Comparison of ENCODE assay signal across 19 cellular contexts in genomic region chr9:118578467-118578866, GRCh38.
A peak's percentile ranks its signal among the peaks of the same experiment; 100 is the strongest.
DNase-seq lines count a peak whose midpoint lies in the region; ATAC-seq and TF ChIP-seq lines count a peak whose summit lies in the region.
"Had no signal": no experiment of that assay in that cellular context is flagged by ENCODE, and none has a peak within 500 bp of the region (broad histone marks: within the 10 kb centered on the region; RNA-seq: fewer than 3 reads in every experiment).

No MANE protein-coding gene starts in this region.

- no peak overlapping the region for H3K4me3 ChIP-seq in left lung
- H3K4me3 ChIP-seq: Peyer's patch, psoas muscle had no signal

- H3K9me3 ChIP-seq in left lung: peaks cover 0 to 19% of the 10 kb centered on the region in 2 donors
- H3K9me3 ChIP-seq: Peyer's patch, psoas muscle had no signal

- no peaks in the 10 kb centered on the region for H3K27me3 Mint-ChIP-seq in chondrocyte (ENCODE audit: low read depth)

- H3K27ac Mint-ChIP-seq in chondrocyte (ENCODE audit: unreplicated experiment): peak overlapping the region; percentile 97
- H3K27ac Mint-ChIP-seq: natural killer cell had no signal

- no peak for ATAC-seq in left lung
- ATAC-seq: natural killer cell, psoas muscle had no signal

- H3K4me3 Mint-ChIP-seq in chondrocyte (ENCODE audit: unreplicated experiment): no peak overlapping the region
- H3K4me3 Mint-ChIP-seq: natural killer cell had no signal

- H3K36me3 ChIP-seq in left lung: no peaks in the 10 kb centered on the region
- H3K36me3 ChIP-seq: Peyer's patch, WERI-Rb-1 had no signal

- peaks cover 22% of the 10 kb centered on the region for H3K9me3 Mint-ChIP-seq in chondrocyte (ENCODE audit: low read depth)

- H3K4me1 ChIP-seq in left lung: no peaks in the 10 kb centered on the region
- H3K4me1 ChIP-seq: Peyer's patch, psoas muscle had no signal

- DNase-seq in ACHN (peak; percentile 36), M059J (ENCODE audit: low read depth) (peak; percentile 81), chondrocyte (ENCODE audit: low spot score) (no peak), iris pigment epithelial cell (ENCODE audit: low read depth) (peak; percentile 82), NCI-H128 (lab: John Stamatoyannopoulos, UW; ENCODE audit: unreplicated experiment) (no peak), putamen (ENCODE audit: low spot score) (no peak), superior temporal gyrus (ENCODE audit: extremely low spot score) (no peak), left lung (no peak)
- DNase-seq: activated naive CD4-positive, alpha-beta T cell; caudate nucleus; hypothalamus; MM.1S; natural killer cell; NCI-H2029 treated with DMSO at 0.1 percent for 48 hours; NCI-H748 treated with DMSO at 0.1 percent for 48 hours; Peyer's patch; psoas muscle; stimulated activated CD4-positive, alpha-beta T cell treated with anti-CD3 and anti-CD28 coated beads, Interleukin-2, amount 100 ng/mL, for 24 hours; WERI-Rb-1 had no signal

- no peak overlapping the region for H3K27ac ChIP-seq in left lung
- H3K27ac ChIP-seq: Peyer's patch, psoas muscle, WERI-Rb-1 had no signal

- H3K4me1 Mint-ChIP-seq in chondrocyte (ENCODE audit: low read depth): no peaks in the 10 kb centered on the region
- H3K4me1 Mint-ChIP-seq: natural killer cell had no signal

- H3K36me3 Mint-ChIP-seq in chondrocyte (ENCODE audit: low read depth): no peaks in the 10 kb centered on the region
- H3K36me3 Mint-ChIP-seq: natural killer cell had no signal

- in situ Hi-C loops in ACHN (cut with HindIII; ENCODE audit: low pct_ligation_motif_present, low pct_unique_long_range_greater_than_20kb, low sequenced_read_pairs): no loop called here

- intact Hi-C loops in left lung (cut with DNase I): no loop called here

- H3K27me3 ChIP-seq in left lung: no peaks in the 10 kb centered on the region
- H3K27me3 ChIP-seq: Peyer's patch had no signal

- TF ChIP-seq CTCF in chondrocyte (IDR thresholded peaks at IDR 0.05): no peak
- no peak for TF ChIP-seq CTCF in left lung (IDR thresholded peaks at IDR 0.05)

Comparison
In these comparisons a context has a peak if more than half of its experiments do, and no peak if none do; other contexts are left out.
1. DNase-seq: peak in ACHN (single experiment), M059J (single experiment) and iris pigment epithelial cell (single experiment); none in chondrocyte (single experiment), NCI-H128 (single experiment), putamen (single experiment), superior temporal gyrus (single experiment) and left lung (0 of 2).